In the genomic region with DNA sequence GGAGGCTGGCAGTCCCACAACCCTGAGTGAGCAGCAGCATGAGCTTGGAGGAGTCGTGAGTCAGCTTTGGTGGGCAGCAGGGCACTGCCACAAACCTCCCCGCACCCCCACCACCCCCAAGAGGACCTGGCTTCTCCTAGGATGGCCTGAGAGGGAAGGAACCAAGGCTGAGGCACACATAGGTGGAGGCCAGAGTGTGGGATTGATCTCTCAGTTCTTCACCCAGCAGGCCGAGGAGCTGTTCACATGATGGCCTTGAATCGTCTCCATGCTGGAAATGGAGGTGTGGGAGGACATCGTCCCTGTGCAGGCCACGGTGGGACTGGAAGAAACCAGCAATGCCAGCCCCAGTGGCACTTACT, we compare ENCODE assay signal across 17 cellular contexts. TPM values are rescaled to one million over a fixed set of nuclear protein-coding genes. Genes with fewer than 3 reads are reported as not detected.
DNase-seq lines count a peak whose midpoint lies in the region; TF ChIP-seq lines count a peak whose summit lies in the region.
"Had no signal": no experiment of that assay in that cellular context is flagged by ENCODE, and none has a peak within 500 bp of the region (broad histone marks: within the 10 kb centered on the region; RNA-seq: fewer than 3 reads in every experiment).

No MANE protein-coding gene starts in this region.

- no peaks in the 10 kb centered on the region for H3F3A ChIP-seq in Loucy (ENCODE audit: low read depth)

- intact Hi-C loops in vagina (cut with DNase I), result no loop called here

- TF ChIP-seq POLR2A in vagina (IDR thresholded peaks at IDR 0.05), result no peak

- peak; percentile 41 for DNase-seq in activated CD8-positive, alpha-beta memory T cell treated with anti-CD3 and anti-CD28 coated beads for 24 hours
- DNase-seq in activated CD8-positive, alpha-beta memory T cell treated with anti-CD3 and anti-CD28 coated beads, Interleukin-2, amount 50 U/mL, for 4 hours, result no peak
- DNase-seq in mesenteric fat pad (ENCODE audit: low spot score) (peak; percentile 82), vagina (ENCODE audit: extremely low spot score in 2 of 2) (peak; percentile 55 to 72), superior temporal gyrus (ENCODE audit: extremely low spot score) (no peak), DMS79 treated with DMSO at 0.1 percent for 48 hours (lab: John Stamatoyannopoulos, UW) (no peak)
- DNase-seq: 8988T; CD4-positive, alpha-beta memory T cell; DND-41; EL; H9 had no signal

- H4K20me1 ChIP-seq in Loucy (ENCODE audit: insufficient read depth, low read length, poor library complexity, severe bottlenecking), result no peaks in the 10 kb centered on the region
- H4K20me1 ChIP-seq: BLaER1 had no signal

- no peaks in the 10 kb centered on the region for H3K79me2 ChIP-seq in Loucy (ENCODE audit: insufficient read depth, low read length)

- H3K4me2 ChIP-seq in Loucy (ENCODE audit: low read depth, low read length, poor library complexity, severe bottlenecking), result no peak overlapping the region
- H3K4me2 ChIP-seq: BLaER1 had no signal

- no peaks in the 10 kb centered on the region for H3K36me3 ChIP-seq in Loucy (ENCODE audit: insufficient read depth, low read length)
- no peaks in the 10 kb centered on the region for H3K36me3 ChIP-seq in vagina
- H3K36me3 ChIP-seq: BLaER1 had no signal

- H3K27ac ChIP-seq in vagina, result no peak overlapping the region
- H3K27ac ChIP-seq: BLaER1 had no signal

- no peak for TF ChIP-seq CTCF in Loucy (conservative IDR thresholded peaks at IDR 0.05; ENCODE audit: low read length)
- TF ChIP-seq CTCF in vagina (IDR thresholded peaks at IDR 0.05), result no peak

- H3K27me3 ChIP-seq in Loucy (ENCODE audit: insufficient read depth, low read length, poor library complexity, severe bottlenecking) (no peaks in the 10 kb centered on the region), vagina (no peaks in the 10 kb centered on the region)
- H3K27me3 ChIP-seq: BLaER1 had no signal

- H3K4me3 ChIP-seq in Loucy (ENCODE audit: low read length, poor library complexity, severe bottlenecking), result no peak overlapping the region
- H3K4me3 ChIP-seq in vagina, result no peak overlapping the region
- H3K4me3 ChIP-seq: BLaER1, GM12878 had no signal

- H2AFZ ChIP-seq in Loucy (ENCODE audit: low read length), result peak overlapping the region; percentile 54

- H3K4me1 ChIP-seq in Loucy (ENCODE audit: insufficient read depth, low read length, poor library complexity, severe bottlenecking) (peaks cover 63% of the 10 kb centered on the region), vagina (peaks cover 8% of the 10 kb centered on the region)

- H3K9me3 ChIP-seq in Loucy (ENCODE audit: insufficient read depth, low read depth, low read length), result no peaks in the 10 kb centered on the region
- H3K9me3 ChIP-seq in vagina, result no peaks in the 10 kb centered on the region
- H3K9me3 ChIP-seq: BLaER1 had no signal

- H3K9me2 ChIP-seq in Loucy (replicated peaks; ENCODE audit: low read depth, low read length), result no peaks in the 10 kb centered on the region

- H3K9ac ChIP-seq in Loucy (ENCODE audit: low read depth, low read length, poor library complexity, severe bottlenecking), result peak overlapping the region; percentile 44
- H3K9ac ChIP-seq: BLaER1 had no signal

RNA-seq across cellular contexts. Expression of a gene that starts 17.4 kb away (rescaled TPM):
- total RNA-seq in mesenteric fat pad (0.26 TPM), vagina (1.7 TPM)
- total RNA-seq: G401, GM12878 had no signal

RNA-seq across cellular contexts. Expression of a gene that starts 39.6 kb away (rescaled TPM):
- not detected for total RNA-seq in mesenteric fat pad
- total RNA-seq in vagina, result not detected
- total RNA-seq: A673; CD4-positive, alpha-beta memory T cell; G401; GM12878; H1; H9 had no signal

Comparison
In these comparisons a context has a peak if more than half of its experiments do, and no peak if none do; other contexts are left out.
1. DNase-seq: peak in activated CD8-positive, alpha-beta memory T cell treated with anti-CD3 and anti-CD28 coated beads for 24 hours (single experiment), mesenteric fat pad (single experiment) and vagina (2 of 2); none in activated CD8-positive, alpha-beta memory T cell treated with anti-CD3 and anti-CD28 coated beads, Interleukin-2, amount 50 U/mL, for 4 hours (single experiment), superior temporal gyrus (single experiment) and DMS79 treated with DMSO at 0.1 percent for 48 hours (single experiment).